ENCODE assay signal across 1 cellular context in genomic region chr2:47767880-47768609, GRCh38.
TF ChIP-seq lines count a peak whose summit lies in the region.

No MANE protein-coding gene starts in this region.

TF ChIP-seq in HepG2, 621 proteins besides CTCF, POLR2A, EP300 and RAD21 (continued from another document and continues in another):
- TF ChIP-seq ZNF773 (CRISPR knock-in tag; IDR thresholded peaks at IDR 0.05; ENCODE audit: borderline replicate concordance) (peak; percentile 78; the same call in 1 of the 2 replicates), ZBTB26 (CRISPR knock-in tag; IDR thresholded peaks at IDR 0.05; ENCODE audit: borderline replicate concordance) (0 out of 2 replicates have a peak, but pooled peaks have one; percentile 42), KLF6 (CRISPR knock-in tag; IDR thresholded peaks at IDR 0.05) (peak; percentile 66; the same call in 1 of the 2 replicates), ZSCAN5A (CRISPR knock-in tag; IDR thresholded peaks at IDR 0.05; ENCODE audit: borderline replicate concordance) (no peak), BHLHE40 (IDR thresholded peaks at IDR 0.05; ENCODE audit: low read length) (peak; percentile 59; the same call in 1 of the 2 replicates), ETV6 (CRISPR knock-in tag; conservative IDR thresholded peaks at IDR 0.05) (0 out of 2 replicates have a peak, but pooled peaks have one; percentile 58), FOSL2 (CRISPR knock-in tag; IDR thresholded peaks at IDR 0.05) (peak; percentile 26; the same call in 1 of the 2 replicates), MXD1 (CRISPR knock-in tag; IDR thresholded peaks at IDR 0.05) (no peak), BCL3 (CRISPR knock-in tag; IDR thresholded peaks at IDR 0.05) (0 out of 2 replicates have a peak, but pooled peaks have one; percentile 55), STAG1 (CRISPR knock-in tag; IDR thresholded peaks at IDR 0.05) (peak; percentile 99), SPEN (CRISPR knock-in tag; IDR thresholded peaks at IDR 0.05; ENCODE audit: low read depth) (peak; percentile 32; the same call in 1 of the 2 replicates), MEF2D (CRISPR knock-in tag; IDR thresholded peaks at IDR 0.05) (peak; percentile 34; the same call in 1 of the 2 replicates), ZNF674 (CRISPR knock-in tag; IDR thresholded peaks at IDR 0.05; ENCODE audit: low read depth) (no peak), ZNF616 (CRISPR knock-in tag; IDR thresholded peaks at IDR 0.05; ENCODE audit: low read depth) (no peak), IRF1 (CRISPR knock-in tag; IDR thresholded peaks at IDR 0.05; ENCODE audit: low read depth) (no peak), PRDM15 (CRISPR knock-in tag; IDR thresholded peaks at IDR 0.05) (no peak), ETV5 (CRISPR knock-in tag; IDR thresholded peaks at IDR 0.05; ENCODE audit: borderline replicate concordance) (0 out of 2 replicates have a peak, but pooled peaks have one; percentile 26), ZNF547 (CRISPR knock-in tag; IDR thresholded peaks at IDR 0.05) (peak; percentile 51; the same call in 1 of the 2 replicates), ZNF280B (CRISPR knock-in tag; IDR thresholded peaks at IDR 0.05; ENCODE audit: borderline replicate concordance) (no peak), ZFP91 (CRISPR knock-in tag; IDR thresholded peaks at IDR 0.05; ENCODE audit: borderline replicate concordance) (peak; percentile 68; the same call in 1 of the 2 replicates), PATZ1 (CRISPR knock-in tag; IDR thresholded peaks at IDR 0.05) (0 out of 2 replicates have a peak, but pooled peaks have one; percentile 22), DMAP1 (CRISPR knock-in tag; IDR thresholded peaks at IDR 0.05) (no peak; the same call in 1 of the 2 replicates), IRX3 (CRISPR knock-in tag; IDR thresholded peaks at IDR 0.05; ENCODE audit: borderline replicate concordance, low read depth) (no peak), IRF2 (CRISPR knock-in tag; IDR thresholded peaks at IDR 0.05) (0 out of 2 replicates have a peak, but pooled peaks have one; percentile 38), ZNF17 (CRISPR knock-in tag; IDR thresholded peaks at IDR 0.05) (no peak), NR2F6 (IDR thresholded peaks at IDR 0.05) (no peak), NR2F6 (CRISPR knock-in tag; IDR thresholded peaks at IDR 0.05) (peak; percentile 28; the same call in 1 of the 2 replicates), ZNF770 (CRISPR knock-in tag; IDR thresholded peaks at IDR 0.05) (peak; percentile 55), ERF (CRISPR knock-in tag; IDR thresholded peaks at IDR 0.05) (peak; percentile 50; the same call in 1 of the 2 replicates), SUZ12 (IDR thresholded peaks at IDR 0.05; ENCODE audit: low read depth, low read length) (peak; percentile 4; the same call in 1 of the 2 replicates), FOXK1 (CRISPR knock-in tag; IDR thresholded peaks at IDR 0.05; ENCODE audit: borderline replicate concordance, low read depth) (peak; percentile 26; the same call in 1 of the 2 replicates), ZNF891 (CRISPR knock-in tag; IDR thresholded peaks at IDR 0.05) (0 out of 2 replicates have a peak, but pooled peaks have one; percentile 35), ARNTL (CRISPR knock-in tag; IDR thresholded peaks at IDR 0.05) (no peak), ATF6 (CRISPR knock-in tag; conservative IDR thresholded peaks at IDR 0.05) (no peak), ZFP62 (CRISPR knock-in tag; IDR thresholded peaks at IDR 0.05) (0 out of 2 replicates have a peak, but pooled peaks have one; percentile 47), ZBTB7B (CRISPR knock-in tag; IDR thresholded peaks at IDR 0.05) (peak; percentile 79), KDM5B (CRISPR knock-in tag; IDR thresholded peaks at IDR 0.05; ENCODE audit: borderline replicate concordance) (peak; percentile 57; the same call in 1 of the 2 replicates), NFIC (IDR thresholded peaks at IDR 0.05; ENCODE audit: low read length) (no peak), DNMT1 (CRISPR knock-in tag; IDR thresholded peaks at IDR 0.05) (peak; percentile 93), MTF1 (CRISPR knock-in tag; IDR thresholded peaks at IDR 0.05) (no peak), SIN3B (IDR thresholded peaks at IDR 0.05; ENCODE audit: low read length) (peak; percentile 59; the same call in 1 of the 2 replicates), AGO1 (IDR thresholded peaks at IDR 0.05; ENCODE audit: low read depth, low read length, poor library complexity, severe bottlenecking) (peak; percentile 68), TCF7L2 (IDR thresholded peaks at IDR 0.05; ENCODE audit: low read depth, low read length) (no peak), ZNF20 (CRISPR knock-in tag; IDR thresholded peaks at IDR 0.05) (no peak)
